ENCODE assay signal across 23 cellular contexts in genomic region chr12:581746-582145, GRCh38.
"Had no signal": no experiment of that assay in that cellular context is flagged by ENCODE, and none has a peak within 500 bp of the region (broad histone marks: within the 10 kb centered on the region; RNA-seq: fewer than 3 reads in every experiment).

No MANE protein-coding gene starts in this region.

- H3K4me3 ChIP-seq: lower lobe of right lung, right atrium auricular region, thoracic aorta had no signal

- DNase-seq: activated CD4-positive, alpha-beta T cell treated with anti-CD3 and anti-CD28 coated beads for 48 hours; activated CD4-positive, alpha-beta T cell treated with anti-CD3 and anti-CD28 coated beads, Interleukin-2, amount 50 U/mL, for 48 hours; activated CD8-positive, alpha-beta memory T cell treated with anti-CD3 and anti-CD28 coated beads for 24 hours; activated gamma-delta T cell; activated naive CD4-positive, alpha-beta T cell treated with anti-CD3 and anti-CD28 coated beads, Interleukin-2, amount 10 ng/mL, durations not matched to agents 7 days and 5 days; activated naive CD8-positive, alpha-beta T cell treated with anti-CD3 and anti-CD28 coated beads, Interleukin-2, amount 10 ng/mL, durations not matched to agents 7 days and 5 days; activated T-cell treated with anti-CD3 and anti-CD28 coated beads, Interleukin-2, amount 50 U/mL, for 24 hours; central memory CD4-positive, alpha-beta T cell; foreskin fibroblast; lower lobe of right lung; mesenchymal stem cell; naive thymus-derived CD8-positive, alpha-beta T cell; occipital lobe; stimulated activated CD4-positive, alpha-beta T cell treated with anti-CD3 and anti-CD28 coated beads, Interleukin-2, amount 100 ng/mL, for 48 hours; stimulated activated naive CD8-positive, alpha-beta T cell treated with anti-CD3 and anti-CD28 coated beads, Interleukin-15, Interleukin-2, amounts not matched to agents 100 U/mL and 50 U/mL, for 24 hours; T-helper 9 cell; trophoblast cell; WERI-Rb-1 had no signal

- H3K27ac ChIP-seq: lower lobe of right lung, parathyroid adenoma, thoracic aorta, WERI-Rb-1 had no signal

- H3K9ac ChIP-seq: parathyroid adenoma had no signal

- ATAC-seq: activated CD4-positive, CD25-positive, alpha-beta regulatory T cell treated with anti-CD3 and anti-CD28 coated beads, Interleukin-2, amount 50 U/mL, for 24 hours; esophagus mucosa; lower lobe of right lung; naive thymus-derived CD8-positive, alpha-beta T cell; stimulated activated naive CD8-positive, alpha-beta T cell treated with anti-CD3 and anti-CD28 coated beads, Interleukin-15, Interleukin-2, amounts not matched to agents 100 U/mL and 50 U/mL, for 24 hours had no signal

- H3K9me3 ChIP-seq: lower lobe of right lung, right atrium auricular region, thoracic aorta had no signal

- H3K27me3 ChIP-seq: right atrium auricular region had no signal

- H3K4me1 ChIP-seq: lower lobe of right lung had no signal

- H3K36me3 ChIP-seq: lower lobe of right lung, right atrium auricular region, thoracic aorta, WERI-Rb-1 had no signal
